1 cellular context compared by ENCODE assay signal in the genomic region with DNA sequence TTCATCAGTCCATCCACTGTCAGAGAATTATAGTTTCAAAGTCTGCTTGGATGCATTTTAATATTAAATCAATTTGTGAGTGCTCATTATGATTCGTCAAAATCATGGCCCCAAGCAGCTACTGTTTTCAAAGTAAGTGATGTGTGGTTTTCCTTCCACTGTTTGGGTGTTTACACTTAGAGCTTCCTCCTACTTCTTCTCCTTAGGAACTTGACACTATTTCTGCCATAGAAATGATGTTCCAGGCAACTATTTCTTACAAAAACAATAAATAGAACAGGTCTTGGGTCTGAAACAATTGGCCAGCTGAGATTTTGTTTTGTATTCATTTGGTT.
TF ChIP-seq lines count a peak whose summit lies in the region.

No MANE protein-coding gene starts in this region.

TF ChIP-seq in HCT116, 20 proteins besides CTCF, POLR2A, EP300 and RAD21 (continued from another document):
- TF ChIP-seq, protein P1, sequence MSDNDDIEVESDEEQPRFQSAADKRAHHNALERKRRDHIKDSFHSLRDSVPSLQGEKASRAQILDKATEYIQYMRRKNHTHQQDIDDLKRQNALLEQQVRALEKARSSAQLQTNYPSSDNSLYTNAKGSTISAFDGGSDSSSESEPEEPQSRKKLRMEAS (IDR thresholded peaks at IDR 0.05) = no peak
TF ChIP-seq in HCT116: peak in this region for 0.
